Comparison of ENCODE assay signal across 12 cellular contexts in the genomic region with DNA sequence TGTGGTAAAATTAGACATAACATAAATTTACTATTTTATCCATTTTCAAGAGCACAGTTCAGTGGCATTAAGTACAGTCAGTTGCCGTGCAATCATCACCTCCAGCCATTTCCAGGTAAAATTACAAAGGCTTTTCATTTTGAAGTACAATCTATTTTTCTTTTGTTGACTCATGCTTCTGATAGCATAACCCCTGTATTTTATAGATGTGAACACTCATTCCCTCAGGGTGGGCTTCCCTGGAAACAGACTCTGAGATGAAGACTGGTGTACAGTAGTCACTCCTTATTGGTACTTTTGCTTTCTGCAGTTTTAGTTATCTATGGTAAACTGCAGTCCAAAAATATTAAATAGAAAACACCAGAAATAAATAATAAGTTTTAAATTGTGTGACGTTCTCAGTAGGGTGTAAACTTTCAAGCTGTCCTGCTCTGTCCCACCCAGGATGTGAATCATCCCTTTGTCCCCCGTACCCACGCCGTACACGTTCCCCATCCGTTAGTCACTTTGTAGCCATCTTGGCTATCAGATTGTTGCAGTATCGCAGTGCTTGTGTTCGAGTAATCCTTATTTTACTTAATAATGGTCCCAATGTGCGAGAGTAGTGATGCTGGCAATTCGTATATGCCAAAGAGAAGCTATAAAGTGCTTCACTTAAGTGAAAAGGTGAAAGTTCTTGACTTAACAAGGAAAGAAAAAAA. TPM values are rescaled to one million over a fixed set of nuclear protein-coding genes. Genes with fewer than 3 reads are reported as not detected.
DNase-seq lines count a peak whose midpoint lies in the region; ATAC-seq and TF ChIP-seq lines count a peak whose summit lies in the region.
"Had no signal": no experiment of that assay in that cellular context is flagged by ENCODE, and none has a peak within 500 bp of the region (broad histone marks: within the 10 kb centered on the region; RNA-seq: fewer than 3 reads in every experiment).

No MANE protein-coding gene starts in this region.

- H3K4me2 ChIP-seq in SK-N-SH (no peak overlapping the region), smooth muscle cell (peak overlapping the region; percentile 31)

- no peak overlapping the region for H3K9ac ChIP-seq in SK-N-SH
- H3K9ac ChIP-seq in smooth muscle cell (ENCODE audit: low read depth): no peak overlapping the region

- TF ChIP-seq EP300 in SK-N-SH (IDR thresholded peaks at IDR 0.05; ENCODE audit: borderline replicate concordance in 1 of 2, low read depth in 1 of 2, low read length in 1 of 2): no peak

- H3K4me1 ChIP-seq in SK-N-SH (ENCODE audit: control insufficient read depth in 1 of 2, insufficient read depth in 2 of 2, low read depth in 1 of 2, low read length in 1 of 2): no peaks in the 10 kb centered on the region
- H3K4me1 ChIP-seq in smooth muscle cell (ENCODE audit: low read depth): peaks cover 3% of the 10 kb centered on the region

- no peaks in the 10 kb centered on the region for H3K9me2 ChIP-seq in SK-N-SH

- CTCF ChIA-PET in SK-N-SH (lab: Yijun Ruan, JAX) (no interaction called here), RWPE1 (lab: Yijun Ruan, JAX) (no interaction called here), T-cell (lab: Charles Lee) (no interaction called here)

- 58% methylated on average over 11 of the region's 11 CpGs for WGBS in SK-N-SH (ENCODE audit: low lambda C conversion rate)
- WGBS in smooth muscle cell (ENCODE audit: low lambda C conversion rate): 70% methylated on average over 11 of the region's 11 CpGs

- no peaks in the 10 kb centered on the region for H3K9me3 Mint-ChIP-seq in T-cell
- H3K9me3 Mint-ChIP-seq: activated B cell treated with CpG ODN at 0.5 μM for 24 hours had no signal

- POLR2A ChIA-PET in SK-N-SH (lab: Yijun Ruan, JAX) (no interaction called here), RWPE1 (lab: Yijun Ruan, JAX; ENCODE audit: low non-redundant PET) (interaction anchor here (0.6 kb wide), 1 partner anchor 203 kb away, joined by 4 read pairs; no protein-coding TSS in a partner anchor), T-cell (lab: Charles Lee) (no interaction called here)

- no peaks in the 10 kb centered on the region for H3K27me3 Mint-ChIP-seq in T-cell
- H3K27me3 Mint-ChIP-seq: activated B cell treated with CpG ODN at 0.5 μM for 24 hours had no signal

- ATAC-seq in SK-N-SH treated with all-trans-retinoic acid at 6 μM for 48 hours: no peak
- peak; percentile 86 for ATAC-seq in esophagus mucosa
- no peak for ATAC-seq in T-cell (replicated peaks in 1 of 4)

- H3K9me3 ChIP-seq in SK-N-SH (no peaks in the 10 kb centered on the region; the same call in none of the 2 replicates), smooth muscle cell (replicated peaks; ENCODE audit: low read depth) (no peaks in the 10 kb centered on the region)

- H4K20me1 ChIP-seq in SK-N-SH (ENCODE audit: insufficient read depth) (no peaks in the 10 kb centered on the region), smooth muscle cell (ENCODE audit: low read depth) (no peaks in the 10 kb centered on the region)

- no peak overlapping the region for H3K27ac Mint-ChIP-seq in T-cell
- H3K27ac Mint-ChIP-seq: activated B cell treated with CpG ODN at 0.5 μM for 24 hours had no signal

- no peaks in the 10 kb centered on the region for H3K36me3 Mint-ChIP-seq in T-cell

- 0 out of 2 replicates have a peak overlapping the region, but pooled peaks have one; percentile 18 for H2AFZ ChIP-seq in SK-N-SH (ENCODE audit: low read depth)
- no peak overlapping the region for H2AFZ ChIP-seq in smooth muscle cell (ENCODE audit: low read depth)

- H3K36me3 ChIP-seq in SK-N-SH (replicated peaks in 1 of 2; ENCODE audit: control insufficient read depth in 1 of 2, insufficient read depth in 2 of 2, low read length in 1 of 2): no peaks in the 10 kb centered on the region
- no peaks in the 10 kb centered on the region for H3K36me3 ChIP-seq in smooth muscle cell (ENCODE audit: low read depth)

- no peak for TF ChIP-seq RAD21 in SK-N-SH (IDR thresholded peaks at IDR 0.05; ENCODE audit: low read length)

- H3K27ac ChIP-seq in SK-N-SH (ENCODE audit: low read depth in 2 of 2, low read length in 1 of 2) (no peak overlapping the region), RWPE1 (peak overlapping the region; percentile 96; the same call in 1 of the 2 replicates), smooth muscle cell (ENCODE audit: low read depth) (no peak overlapping the region)
- H3K27ac ChIP-seq: SK-N-MC had no signal

- no peaks in the 10 kb centered on the region for H3F3A ChIP-seq in SK-N-SH (replicated peaks; ENCODE audit: insufficient read depth)
- H3F3A ChIP-seq in smooth muscle cell (ENCODE audit: low read depth): no peaks in the 10 kb centered on the region

- H3K4me3 ChIP-seq in SK-N-SH (ENCODE audit: low read depth in 2 of 2, low read length in 1 of 2) (no peak overlapping the region), smooth muscle cell (no peak overlapping the region)
- H3K4me3 ChIP-seq: SK-N-MC had no signal

- no peak overlapping the region for H3K4me3 Mint-ChIP-seq in T-cell
- H3K4me3 Mint-ChIP-seq: activated B cell treated with CpG ODN at 0.5 μM for 24 hours had no signal

- no peaks in the 10 kb centered on the region for H3K4me1 Mint-ChIP-seq in T-cell

- DNase-seq in SK-N-SH (no peak), RWPE1 (ENCODE audit: low spot score) (peak; percentile 72), smooth muscle cell (lab: John Stamatoyannopoulos, UW; ENCODE audit: unreplicated experiment) (no peak), NCI-H128 (lab: John Stamatoyannopoulos, UW; ENCODE audit: unreplicated experiment) (no peak), T-cell (no peak), NCI-H82 (lab: John Stamatoyannopoulos, UW) (no peak)
- DNase-seq: activated B cell treated with CpG ODN at 0.5 μM for 24 hours, NCI-H1436, posterior cingulate gyrus had no signal

- H3K79me2 ChIP-seq in SK-N-SH (ENCODE audit: insufficient read depth): no peaks in the 10 kb centered on the region
- no peaks in the 10 kb centered on the region for H3K79me2 ChIP-seq in smooth muscle cell (ENCODE audit: low read depth)

- no peaks in the 10 kb centered on the region for H3K27me3 ChIP-seq in SK-N-SH (ENCODE audit: insufficient read depth)
- H3K27me3 ChIP-seq in smooth muscle cell (ENCODE audit: low read depth): no peaks in the 10 kb centered on the region

- no peak for TF ChIP-seq CTCF in SK-N-SH (IDR thresholded peaks at IDR 0.05)
- TF ChIP-seq CTCF in RWPE1 (conservative IDR thresholded peaks at IDR 0.05; ENCODE audit: low read depth): no peak
- TF ChIP-seq CTCF in smooth muscle cell (IDR thresholded peaks at IDR 0.05; ENCODE audit: borderline replicate concordance, insufficient read depth, poor library complexity, severe bottlenecking): no peak

TF ChIP-seq in SK-N-SH, 30 proteins besides CTCF, POLR2A, EP300 and RAD21:
- no peak for TF ChIP-seq SIN3A (IDR thresholded peaks at IDR 0.05; ENCODE audit: borderline replicate concordance, low read depth, low read length)

TF ChIP-seq in SK-N-SH treated with all-trans-retinoic acid at 6 μM for 48 hours, 23 proteins besides CTCF, POLR2A, EP300 and RAD21:
- TF ChIP-seq ZNF565 (CRISPR knock-in tag; conservative IDR thresholded peaks at IDR 0.05; ENCODE audit: low read depth) (no peak), RARB (CRISPR knock-in tag; IDR thresholded peaks at IDR 0.05) (no peak), BACH2 (CRISPR knock-in tag; IDR thresholded peaks at IDR 0.05; ENCODE audit: borderline replicate concordance) (no peak), ZC3H10 (CRISPR knock-in tag; IDR thresholded peaks at IDR 0.05) (no peak), OSR1 (CRISPR knock-in tag; IDR thresholded peaks at IDR 0.05) (no peak), ZNF70 (CRISPR knock-in tag; IDR thresholded peaks at IDR 0.05) (no peak), ZFP3 (CRISPR knock-in tag; IDR thresholded peaks at IDR 0.05) (no peak), ZFP30 (CRISPR knock-in tag; IDR thresholded peaks at IDR 0.05) (no peak), PPARA (CRISPR knock-in tag; IDR thresholded peaks at IDR 0.05; ENCODE audit: borderline replicate concordance) (no peak)

RNA-seq across cellular contexts. Expression of gene NAB1, which starts 41.1 kb away (rescaled TPM):
- polyA plus RNA-seq in SK-N-SH (2012; rRNA removed): 9.7 and 13.4 TPM in 2 replicates
- 10.7 and 10.8 TPM in 2 replicates for polyA plus RNA-seq in SK-N-SH (2012; cell fraction: cytosol; rRNA removed)
- 20.6 and 30.1 TPM in 2 replicates for polyA plus RNA-seq in SK-N-SH (2012; cell fraction: nucleus; rRNA removed)
- total RNA-seq in esophagus mucosa: 45.2 TPM
- total RNA-seq in smooth muscle cell: 31.4 and 42.5 TPM in 2 replicates
- 4.4 and 4.5 TPM in 2 replicates for polyA plus RNA-seq in smooth muscle cell
- 10 to 100 TPM; 17.7 to 22.1 (median 19.2) TPM for total RNA-seq in T-cell
